ENCODE assay signal across 8 cellular contexts in genomic region chr5:124806026-124806856, GRCh38. TPM values are rescaled to one million over a fixed set of nuclear protein-coding genes. Genes with fewer than 3 reads are reported as not detected.
DNase-seq lines count a peak whose midpoint lies in the region; ATAC-seq and TF ChIP-seq lines count a peak whose summit lies in the region.

No MANE protein-coding gene starts in this region.

- H3K36me3 ChIP-seq in smooth muscle cell (ENCODE audit: low read depth) = no peaks in the 10 kb centered on the region

- H4K20me1 ChIP-seq in smooth muscle cell (ENCODE audit: low read depth) = no peaks in the 10 kb centered on the region

- peak overlapping the region; percentile 20 for H3K4me2 ChIP-seq in smooth muscle cell

- H2AFZ ChIP-seq in smooth muscle cell (ENCODE audit: low read depth) = peak overlapping the region; percentile 17

- peaks cover 14% of the 10 kb centered on the region for H3K4me1 ChIP-seq in smooth muscle cell (ENCODE audit: low read depth)

- DNase-seq in AG08396 (ENCODE audit: low spot score) = peak; percentile 30
- DNase-seq in NCI-H187 treated with DMSO at 0.1 percent for 48 hours (lab: John Stamatoyannopoulos, UW) = peak; percentile 88
- peak in 45 of 58 donors; percentile 3 to 89 (median 19) for DNase-seq in anterior cingulate cortex (lab: John Stamatoyannopoulos, UW)
- peak in 42 of 51 donors; percentile 1 to 60 (median 34) for DNase-seq in hypothalamus (lab: John Stamatoyannopoulos, UW)
- DNase-seq in smooth muscle cell (lab: John Stamatoyannopoulos, UW; ENCODE audit: unreplicated experiment) = peak; percentile 4
- DNase-seq in activated naive CD4-positive, alpha-beta T cell treated with anti-CD3 and anti-CD28 coated beads, Interleukin-2, amount 50 U/mL, for 16 hours = no peak
- DNase-seq in GM03348 (ENCODE audit: low spot score) = no peak

- H3K27ac ChIP-seq in smooth muscle cell (ENCODE audit: low read depth) = peak overlapping the region; percentile 20

- no peak overlapping the region for H3K9ac ChIP-seq in smooth muscle cell (ENCODE audit: low read depth)

- H3K27me3 ChIP-seq in smooth muscle cell (ENCODE audit: low read depth) = no peaks in the 10 kb centered on the region

- ATAC-seq in HG03565 (IDR thresholded peaks at IDR 0.05; ENCODE audit: unreplicated experiment) = no peak

- WGBS in smooth muscle cell (ENCODE audit: low lambda C conversion rate) = 55% methylated on average over 11 of the region's 11 CpGs

- no peak overlapping the region for H3K4me3 ChIP-seq in smooth muscle cell

- H3K79me2 ChIP-seq in smooth muscle cell (ENCODE audit: low read depth) = no peaks in the 10 kb centered on the region

- H3K9me3 ChIP-seq in smooth muscle cell (replicated peaks; ENCODE audit: low read depth) = no peaks in the 10 kb centered on the region

- no peaks in the 10 kb centered on the region for H3F3A ChIP-seq in smooth muscle cell (ENCODE audit: low read depth)

- no peak for TF ChIP-seq CTCF in smooth muscle cell (IDR thresholded peaks at IDR 0.05; ENCODE audit: borderline replicate concordance, insufficient read depth, poor library complexity, severe bottlenecking)

RNA-seq across cellular contexts. Expression of gene ZNF608, which starts 59.8 kb away (rescaled TPM):
- 33.1 and 69.5 TPM in 2 replicates for total RNA-seq in smooth muscle cell
- polyA plus RNA-seq in smooth muscle cell = 15.4 and 22.0 TPM in 2 replicates

Comparison
In these comparisons a context has a peak if more than half of its experiments do, and no peak if none do; other contexts are left out.
1. DNase-seq: peak in AG08396 (single experiment), NCI-H187 treated with DMSO at 0.1 percent for 48 hours (single experiment), anterior cingulate cortex (45 of 58), hypothalamus (42 of 51) and smooth muscle cell (single experiment); none in activated naive CD4-positive, alpha-beta T cell treated with anti-CD3 and anti-CD28 coated beads, Interleukin-2, amount 50 U/mL, for 16 hours (single experiment) and GM03348 (single experiment).